ENCODE assay signal across 20 cellular contexts in genomic region chr7:88318196-88318595, GRCh38. TPM values are rescaled to one million over a fixed set of nuclear protein-coding genes. Genes with fewer than 3 reads are reported as not detected.
DNase-seq lines count a peak whose midpoint lies in the region; ATAC-seq, FAIRE-seq and TF ChIP-seq lines count a peak whose summit lies in the region.
"Had no signal": no experiment of that assay in that cellular context is flagged by ENCODE, and none has a peak within 500 bp of the region (broad histone marks: within the 10 kb centered on the region; RNA-seq: fewer than 3 reads in every experiment).

No MANE protein-coding gene starts in this region.

- TF ChIP-seq CTCF in RWPE1 (conservative IDR thresholded peaks at IDR 0.05; ENCODE audit: low read depth) = no peak
- no peak for TF ChIP-seq CTCF in epithelial cell of esophagus (IDR thresholded peaks at IDR 0.05; ENCODE audit: insufficient read depth, low read depth, low read length, missing control alignments)
- TF ChIP-seq CTCF in keratinocyte (optimal IDR thresholded peaks at IDR 0.05 in 1 of 3, IDR thresholded peaks at IDR 0.05 in 1 of 3, conservative IDR thresholded peaks at IDR 0.05 in 1 of 3; ENCODE audit: extremely low read depth in 1 of 3, insufficient read depth in 2 of 3, low read length in 3 of 3) = no peak

- H3K4me3 ChIP-seq in epithelial cell of esophagus (ENCODE audit: low read length) (no peak overlapping the region), keratinocyte (ENCODE audit: control insufficient read depth in 2 of 3, extremely low read depth in 1 of 3, insufficient read depth in 2 of 3, low read depth in 1 of 3, low read length in 3 of 3) (no peak overlapping the region)
- H3K4me3 ChIP-seq: GM23248 had no signal

- H3K36me3 ChIP-seq in keratinocyte (ENCODE audit: control insufficient read depth in 2 of 2, extremely low read depth in 1 of 2, insufficient read depth in 2 of 2, low read length in 2 of 2) = no peaks in the 10 kb centered on the region
- H3K36me3 ChIP-seq: BE2C had no signal

- dilution Hi-C loops in keratinocyte (cut with MboI; ENCODE audit: extremely low pct_ligation_motif_present, low sequenced_read_pairs) = no loop called here

- H3K27me3 ChIP-seq in keratinocyte (ENCODE audit: control insufficient read depth, extremely low read depth, insufficient read depth, low read length) = no peaks in the 10 kb centered on the region
- H3K27me3 ChIP-seq: BE2C had no signal

- no peak overlapping the region for H3K9ac ChIP-seq in keratinocyte (ENCODE audit: control insufficient read depth, extremely low read depth, insufficient read depth, low read length)
- H3K9ac ChIP-seq: GM23248 had no signal

- peak; percentile 24 for DNase-seq in RWPE1 (ENCODE audit: low spot score)
- peak; percentile 84 for DNase-seq in epithelial cell of esophagus (ENCODE audit: low read depth)
- DNase-seq in keratinocyte (ENCODE audit: low read depth, low spot score) = no peak
- no peak for DNase-seq in left cardiac atrium
- no peak for DNase-seq in NCI-H524 treated with DMSO at 0.1 percent for 48 hours (lab: John Stamatoyannopoulos, UW)
- DNase-seq: ACHN; BE2C; C1 segment of cervical spinal cord; Caco-2; CD4-positive, alpha-beta T cell; GM23248; HCEC 1CT; IMR-90 had no signal

- H2AFZ ChIP-seq in keratinocyte (ENCODE audit: control insufficient read depth, low read length) = peak overlapping the region; percentile 42
- H2AFZ ChIP-seq: GM23248 had no signal

- H3K79me2 ChIP-seq in keratinocyte (ENCODE audit: control insufficient read depth, insufficient read depth, low read length) = no peaks in the 10 kb centered on the region

- no peaks in the 10 kb centered on the region for H3K9me3 ChIP-seq in keratinocyte (ENCODE audit: control insufficient read depth, low read depth, low read length)
- H3K9me3 ChIP-seq: BE2C, Caco-2 had no signal

- peak overlapping the region; percentile 44 for H3K4me2 ChIP-seq in keratinocyte (ENCODE audit: control insufficient read depth, extremely low read depth, insufficient read depth, low read depth, low read length)

- FAIRE-seq in keratinocyte (lab: Jason Lieb, UNC) = no peak
- FAIRE-seq: D721Med, G401.6, GM12891, GM19239, HTR-8/SVneo had no signal

- no peak for ATAC-seq in left cardiac atrium
- ATAC-seq in HG03520 (IDR thresholded peaks at IDR 0.05; ENCODE audit: unreplicated experiment) = no peak

- CTCF ChIA-PET in RWPE1 (lab: Yijun Ruan, JAX) = no interaction called here

- H3K9me1 ChIP-seq in keratinocyte (ENCODE audit: control insufficient read depth, extremely low read depth, insufficient read depth, low read length) = no peaks in the 10 kb centered on the region

- POLR2A ChIA-PET in RWPE1 (lab: Yijun Ruan, JAX; ENCODE audit: low non-redundant PET) = no interaction called here

- intact Hi-C loops in left cardiac atrium (cut with DNase I) = no loop called here

- H3K27ac ChIP-seq in RWPE1 = no peak overlapping the region
- H3K27ac ChIP-seq in keratinocyte (ENCODE audit: control insufficient read depth, insufficient read depth, low read length) = peak overlapping the region; percentile 55
- H3K27ac ChIP-seq: GM23248 had no signal

- no peaks in the 10 kb centered on the region for H4K20me1 ChIP-seq in keratinocyte (ENCODE audit: control insufficient read depth, extremely low read depth, insufficient read depth, low read length)

- peaks cover 25% of the 10 kb centered on the region for H3K4me1 ChIP-seq in keratinocyte (ENCODE audit: control insufficient read depth, extremely low read depth, insufficient read depth, low read length)
- H3K4me1 ChIP-seq: BE2C had no signal

RNA-seq across cellular contexts. Expression of gene STEAP4, which starts 11.5 kb away (rescaled TPM):
- polyA plus RNA-seq in keratinocyte = 0.52 to 5.8 TPM (median 2.0 TPM) in 3 replicates
- 20.3 TPM for polyA plus RNA-seq in keratinocyte (2011; ENCODE audit: low read depth)
- polyA plus RNA-seq in keratinocyte (2011; cell fraction: cytosol; rRNA removed) = 0.43 and 0.77 TPM in 2 replicates
- 4.7 and 6.1 TPM in 2 replicates for polyA plus RNA-seq in keratinocyte (2011; cell fraction: nucleus; rRNA removed)
- 0.39 and 13.3 TPM in 2 replicates for polyA plus RNA-seq in keratinocyte (2012; ENCODE audit: low replicate concordance)
- polyA minus RNA-seq in keratinocyte = 0.16 to 6.4 TPM (median 2.2 TPM) in 3 replicates
- 0.58 TPM for polyA minus RNA-seq in keratinocyte (2011; cell fraction: cytosol; rRNA and poly(A)+ RNA removed)
- 3.5 and 9.3 TPM in 2 replicates for polyA minus RNA-seq in keratinocyte (2011; cell fraction: nucleus; rRNA and poly(A)+ RNA removed)
- total RNA-seq in left cardiac atrium = 100 to 1,000 TPM in 1 of 2 donors, 10 to 100 TPM in 1; 53.3 to 105 TPM
- total RNA-seq: A172; Caco-2; CD4-positive, alpha-beta T cell; GM23248; IMR-90 had no signal
- polyA plus RNA-seq: GM23248, IMR-90 had no signal

Comparison
In these comparisons a context has a peak if more than half of its experiments do, and no peak if none do; other contexts are left out.
1. DNase-seq: peak in RWPE1 (single experiment) and epithelial cell of esophagus (single experiment); none in keratinocyte (single experiment), left cardiac atrium (single experiment) and NCI-H524 treated with DMSO at 0.1 percent for 48 hours (single experiment).